ENCODE assay signal across 26 cellular contexts in genomic region chr6:14258117-14258516, GRCh38.
"Had no signal": no experiment of that assay in that cellular context is flagged by ENCODE, and none has a peak within 500 bp of the region (broad histone marks: within the 10 kb centered on the region; RNA-seq: fewer than 3 reads in every experiment).

No MANE protein-coding gene starts in this region.

- H3K4me1 ChIP-seq: breast epithelium, Peyer's patch, SJSA1 had no signal

- H3K36me3 Mint-ChIP-seq: activated CD4-positive, alpha-beta memory T cell treated with anti-CD3 and anti-CD28 coated beads for 36 hours; activated naive CD4-positive, alpha-beta T cell treated with anti-CD3 and anti-CD28 coated beads, Interleukin-2, amount 10 ng/mL, durations not matched to agents 7 days and 5 days; activated naive CD8-positive, alpha-beta T cell had no signal

- H3K9me3 ChIP-seq: Peyer's patch, SJSA1 had no signal

- H3K27me3 ChIP-seq: breast epithelium, Peyer's patch, SJSA1 had no signal

- DNase-seq: activated CD4-positive, alpha-beta memory T cell treated with anti-CD3 and anti-CD28 coated beads for 36 hours; activated CD4-positive, alpha-beta T cell treated with anti-CD3 and anti-CD28 coated beads, Interleukin-2, amount 50 U/mL, for 1 hour; activated CD4-positive, CD25-positive, alpha-beta regulatory T cell; activated CD8-positive, alpha-beta memory T cell treated with anti-CD3 and anti-CD28 coated beads, Interleukin-2, amount 50 U/mL, for 4 hours; activated effector memory CD4-positive, alpha-beta T cell treated with Interleukin-2 at 50 U/mL for 16 hours; activated naive CD4-positive, alpha-beta T cell treated with anti-CD3 and anti-CD28 coated beads, Interleukin-2, amount 10 ng/mL, durations not matched to agents 7 days and 5 days; activated naive CD8-positive, alpha-beta T cell treated with anti-CD3 and anti-CD28 coated beads, Interleukin-2, amount 50 U/mL, for 24 hours; activated T-cell treated with anti-CD3 and anti-CD28 coated beads for 4 hours; activated T-cell treated with anti-CD3 and anti-CD28 coated beads, Interleukin-2, amount 50 U/mL, for 4 hours; anterior cingulate cortex; KG1; NCI-H1092 treated with DMSO at 0.1 percent for 48 hours; NCI-H146; NCI-H187; NCI-H226; NCI-H446 treated with DMSO at 0.1 percent for 48 hours; NCI-H524; Peyer's patch; RPMI8226; SHP77 treated with DMSO at 0.1 percent for 48 hours; T1000; WERI-Rb-1 had no signal

- H3K27ac ChIP-seq: breast epithelium, Peyer's patch, SJSA1, WERI-Rb-1 had no signal

- H3K27me3 Mint-ChIP-seq: activated CD4-positive, alpha-beta memory T cell treated with anti-CD3 and anti-CD28 coated beads for 36 hours; activated naive CD8-positive, alpha-beta T cell; activated naive CD8-positive, alpha-beta T cell treated with anti-CD3 and anti-CD28 coated beads, Interleukin-2, amount 50 U/mL, for 24 hours had no signal

- ATAC-seq: activated naive CD8-positive, alpha-beta T cell treated with anti-CD3 and anti-CD28 coated beads, Interleukin-2, amount 50 U/mL, for 24 hours; activated T-cell treated with anti-CD3 and anti-CD28 coated beads, Interleukin-2, amount 50 U/mL, for 4 hours had no signal

- H3K4me3 Mint-ChIP-seq: activated CD4-positive, alpha-beta memory T cell treated with anti-CD3 and anti-CD28 coated beads for 36 hours; activated naive CD4-positive, alpha-beta T cell treated with anti-CD3 and anti-CD28 coated beads, Interleukin-2, amount 10 ng/mL, durations not matched to agents 7 days and 5 days; activated naive CD8-positive, alpha-beta T cell; activated naive CD8-positive, alpha-beta T cell treated with anti-CD3 and anti-CD28 coated beads, Interleukin-2, amount 50 U/mL, for 24 hours; activated T-cell treated with anti-CD3 and anti-CD28 coated beads, Interleukin-2, amount 50 U/mL, for 4 hours; activated T-helper 1 cell treated with anti-CD3 and anti-CD28 coated beads, Interleukin-12 subunit alpha, Interleukin-12 subunit beta, Interleukin-2, Interleukin-4 antibody, amounts not matched to agents 30 ng/mL and 10 ng/mL and 1 ng/mL, durations not matched to agents 14 hours and 24 hours and 36 hours had no signal

- H3K36me3 ChIP-seq: breast epithelium, Peyer's patch, SJSA1, WERI-Rb-1 had no signal

- H3K4me3 ChIP-seq: breast epithelium, Peyer's patch, SJSA1 had no signal

- H3K27ac Mint-ChIP-seq: activated CD4-positive, alpha-beta memory T cell treated with anti-CD3 and anti-CD28 coated beads for 36 hours; activated naive CD4-positive, alpha-beta T cell treated with anti-CD3 and anti-CD28 coated beads, Interleukin-2, amount 10 ng/mL, durations not matched to agents 7 days and 5 days; activated naive CD8-positive, alpha-beta T cell; activated naive CD8-positive, alpha-beta T cell treated with anti-CD3 and anti-CD28 coated beads, Interleukin-2, amount 50 U/mL, for 24 hours; activated T-helper 1 cell treated with anti-CD3 and anti-CD28 coated beads, Interleukin-12 subunit alpha, Interleukin-12 subunit beta, Interleukin-2, Interleukin-4 antibody, amounts not matched to agents 30 ng/mL and 10 ng/mL and 1 ng/mL, durations not matched to agents 14 hours and 24 hours and 36 hours had no signal
